In the genomic region with DNA sequence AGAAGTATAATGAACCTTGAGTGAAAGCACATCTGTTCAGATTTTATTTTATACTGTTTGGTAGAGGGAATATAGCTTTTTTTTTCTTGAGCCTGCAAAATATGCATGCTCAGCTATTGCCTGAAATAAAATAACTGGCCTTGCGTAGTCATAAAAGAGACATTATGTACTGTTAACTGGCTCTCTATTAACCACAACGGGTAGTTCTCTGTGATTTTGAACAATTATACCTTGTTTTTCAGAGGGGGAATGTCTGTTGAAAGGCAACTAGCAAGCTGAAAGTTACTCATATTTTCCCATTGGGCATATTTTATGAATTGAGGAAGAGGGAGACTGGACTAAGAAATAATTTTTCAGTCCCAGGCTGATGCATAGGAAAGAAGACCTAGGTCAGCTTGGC, we compare ENCODE assay signal across 22 cellular contexts.
"Had no signal": no experiment of that assay in that cellular context is flagged by ENCODE, and none has a peak within 500 bp of the region (broad histone marks: within the 10 kb centered on the region; RNA-seq: fewer than 3 reads in every experiment).

No MANE protein-coding gene starts in this region.

- ATAC-seq: effector memory CD8-positive, alpha-beta T cell; foreskin keratinocyte; gastrocnemius medialis; heart right ventricle; left cardiac atrium; left lung; left ventricle myocardium superior; lower lobe of right lung; mucosa of descending colon; naive thymus-derived CD8-positive, alpha-beta T cell had no signal

- DNase-seq: colonic mucosa; cortex of kidney; effector CD8-positive, alpha-beta T cell; effector memory CD8-positive, alpha-beta T cell; endodermal cell; erythroblast; foreskin keratinocyte; gastrocnemius medialis; glutamatergic neuron; head of caudate nucleus; heart right ventricle; hippocampal formation; left cardiac atrium; left lung; left ventricle myocardium superior; lower lobe of right lung; mesenchymal stem cell; mucosa of descending colon; naive B cell; naive thymus-derived CD8-positive, alpha-beta T cell had no signal

- H3K27ac ChIP-seq: colonic mucosa, epithelial cell of prostate, esophagus muscularis mucosa, foreskin keratinocyte, gastrocnemius medialis, heart right ventricle, left lung, lower lobe of right lung had no signal
